ENCODE assay signal across 1 cellular context in the genomic region with DNA sequence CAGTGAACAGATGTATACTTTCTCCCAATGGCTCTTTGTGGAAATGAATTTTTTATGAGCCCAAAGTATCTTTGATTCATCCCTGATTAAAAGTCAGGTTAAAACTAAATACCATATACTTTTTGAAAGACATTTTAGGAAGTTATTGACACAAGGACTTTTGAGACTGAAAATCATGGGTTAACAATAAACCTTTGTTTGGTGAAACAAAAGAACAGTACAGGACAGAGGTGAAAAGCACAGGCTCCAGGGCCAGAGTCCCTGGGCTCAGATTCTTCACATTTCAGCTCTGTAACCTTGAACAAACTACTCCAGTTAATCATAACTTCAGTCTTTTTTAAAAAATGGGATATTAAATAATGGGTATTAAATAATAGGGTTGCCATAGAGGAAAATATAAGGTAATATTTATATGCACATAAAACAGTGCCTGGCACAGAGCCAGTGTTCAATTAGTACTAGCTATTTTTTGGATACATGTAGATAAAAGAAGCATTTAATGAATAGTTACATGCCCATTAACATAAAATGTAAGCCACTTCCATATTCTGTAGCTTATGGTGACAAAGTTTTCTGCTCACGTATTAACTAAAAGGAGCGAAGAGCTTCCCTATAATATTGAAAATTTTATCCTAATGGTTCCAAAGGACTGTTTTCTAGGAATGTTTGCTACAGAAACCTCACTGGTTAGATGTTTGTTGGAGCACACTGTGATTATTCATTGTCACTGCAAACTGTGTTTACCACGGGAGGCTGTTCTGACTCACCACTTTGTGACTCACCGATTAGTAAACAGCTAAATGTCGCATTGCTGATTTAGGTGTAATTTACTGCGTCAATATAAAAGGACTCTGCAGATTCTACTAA.
A peak's percentile ranks its signal among the peaks of the same experiment; 100 is the strongest.
TF ChIP-seq lines count a peak whose summit lies in the region.

No MANE protein-coding gene starts in this region.

TF ChIP-seq in K562, 482 proteins besides CTCF, POLR2A, EP300 and RAD21 (continued from another document and continues in another):
- no peak for TF ChIP-seq MGA (IDR thresholded peaks at IDR 0.05)
- TF ChIP-seq, protein P1, sequence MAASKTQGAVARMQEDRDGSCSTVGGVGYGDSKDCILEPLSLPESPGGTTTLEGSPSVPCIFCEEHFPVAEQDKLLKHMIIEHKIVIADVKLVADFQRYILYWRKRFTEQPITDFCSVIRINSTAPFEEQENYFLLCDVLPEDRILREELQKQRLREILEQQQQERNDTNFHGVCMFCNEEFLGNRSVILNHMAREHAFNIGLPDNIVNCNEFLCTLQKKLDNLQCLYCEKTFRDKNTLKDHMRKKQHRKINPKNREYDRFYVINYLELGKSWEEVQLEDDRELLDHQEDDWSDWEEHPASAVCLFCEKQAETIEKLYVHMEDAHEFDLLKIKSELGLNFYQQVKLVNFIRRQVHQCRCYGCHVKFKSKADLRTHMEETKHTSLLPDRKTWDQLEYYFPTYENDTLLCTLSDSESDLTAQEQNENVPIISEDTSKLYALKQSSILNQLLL (CRISPR knock-in tag; IDR thresholded peaks at IDR 0.05; ENCODE audit: borderline replicate concordance) = no peak
- TF ChIP-seq CREM (IDR thresholded peaks at IDR 0.05; ENCODE audit: low read depth) = peak; percentile 50; the same call in 1 of the 2 replicates
- TF ChIP-seq, protein P2, sequence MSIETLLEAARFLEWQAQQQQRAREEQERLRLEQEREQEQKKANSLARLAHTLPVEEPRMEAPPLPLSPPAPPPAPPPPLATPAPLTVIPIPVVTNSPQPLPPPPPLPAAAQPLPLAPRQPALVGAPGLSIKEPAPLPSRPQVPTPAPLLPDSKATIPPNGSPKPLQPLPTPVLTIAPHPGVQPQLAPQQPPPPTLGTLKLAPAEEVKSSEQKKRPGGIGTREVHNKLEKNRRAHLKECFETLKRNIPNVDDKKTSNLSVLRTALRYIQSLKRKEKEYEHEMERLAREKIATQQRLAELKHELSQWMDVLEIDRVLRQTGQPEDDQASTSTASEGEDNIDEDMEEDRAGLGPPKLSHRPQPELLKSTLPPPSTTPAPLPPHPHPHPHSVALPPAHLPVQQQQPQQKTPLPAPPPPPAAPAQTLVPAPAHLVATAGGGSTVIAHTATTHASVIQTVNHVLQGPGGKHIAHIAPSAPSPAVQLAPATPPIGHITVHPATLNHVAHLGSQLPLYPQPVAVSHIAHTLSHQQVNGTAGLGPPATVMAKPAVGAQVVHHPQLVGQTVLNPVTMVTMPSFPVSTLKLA (conservative IDR thresholded peaks at IDR 0.05) = 0 out of 4 replicates have a peak, but pooled peaks of 1 of the 2 experiments have one; percentile 26
- no peak for TF ChIP-seq EP400 (IDR thresholded peaks at IDR 0.05)
- TF ChIP-seq ETV6 (IDR thresholded peaks at IDR 0.05; ENCODE audit: borderline replicate concordance in 1 of 2, low read depth in 2 of 2, low read length in 1 of 2) = no peak
- TF ChIP-seq ETV6 (CRISPR knock-in tag; IDR thresholded peaks at IDR 0.05; ENCODE audit: borderline replicate concordance) = no peak
- TF ChIP-seq TAF1 (IDR thresholded peaks at IDR 0.05; ENCODE audit: control insufficient read depth, extremely low read depth, insufficient read depth, low read length, severe bottlenecking) = no peak
- no peak for TF ChIP-seq MXI1 (IDR thresholded peaks at IDR 0.05; ENCODE audit: low read depth, low read length)
- no peak for TF ChIP-seq RFX7 (CRISPR knock-in tag; IDR thresholded peaks at IDR 0.05)
- TF ChIP-seq, protein P3, sequence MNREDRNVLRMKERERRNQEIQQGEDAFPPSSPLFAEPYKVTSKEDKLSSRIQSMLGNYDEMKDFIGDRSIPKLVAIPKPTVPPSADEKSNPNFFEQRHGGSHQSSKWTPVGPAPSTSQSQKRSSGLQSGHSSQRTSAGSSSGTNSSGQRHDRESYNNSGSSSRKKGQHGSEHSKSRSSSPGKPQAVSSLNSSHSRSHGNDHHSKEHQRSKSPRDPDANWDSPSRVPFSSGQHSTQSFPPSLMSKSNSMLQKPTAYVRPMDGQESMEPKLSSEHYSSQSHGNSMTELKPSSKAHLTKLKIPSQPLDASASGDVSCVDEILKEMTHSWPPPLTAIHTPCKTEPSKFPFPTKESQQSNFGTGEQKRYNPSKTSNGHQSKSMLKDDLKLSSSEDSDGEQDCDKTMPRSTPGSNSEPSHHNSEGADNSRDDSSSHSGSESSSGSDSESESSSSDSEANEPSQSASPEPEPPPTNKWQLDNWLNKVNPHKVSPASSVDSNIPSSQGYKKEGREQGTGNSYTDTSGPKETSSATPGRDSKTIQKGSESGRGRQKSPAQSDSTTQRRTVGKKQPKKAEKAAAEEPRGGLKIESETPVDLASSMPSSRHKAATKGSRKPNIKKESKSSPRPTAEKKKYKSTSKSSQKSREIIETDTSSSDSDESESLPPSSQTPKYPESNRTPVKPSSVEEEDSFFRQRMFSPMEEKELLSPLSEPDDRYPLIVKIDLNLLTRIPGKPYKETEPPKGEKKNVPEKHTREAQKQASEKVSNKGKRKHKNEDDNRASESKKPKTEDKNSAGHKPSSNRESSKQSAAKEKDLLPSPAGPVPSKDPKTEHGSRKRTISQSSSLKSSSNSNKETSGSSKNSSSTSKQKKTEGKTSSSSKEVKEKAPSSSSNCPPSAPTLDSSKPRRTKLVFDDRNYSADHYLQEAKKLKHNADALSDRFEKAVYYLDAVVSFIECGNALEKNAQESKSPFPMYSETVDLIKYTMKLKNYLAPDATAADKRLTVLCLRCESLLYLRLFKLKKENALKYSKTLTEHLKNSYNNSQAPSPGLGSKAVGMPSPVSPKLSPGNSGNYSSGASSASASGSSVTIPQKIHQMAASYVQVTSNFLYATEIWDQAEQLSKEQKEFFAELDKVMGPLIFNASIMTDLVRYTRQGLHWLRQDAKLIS (CRISPR knock-in tag; IDR thresholded peaks at IDR 0.05) = no peak
- 0 out of 4 replicates have a peak, but pooled peaks of 1 of the 2 experiments have one; percentile 34 for TF ChIP-seq ZNF318 (IDR thresholded peaks at IDR 0.05; ENCODE audit: borderline replicate concordance in 1 of 2, low read depth in 1 of 2)
- TF ChIP-seq CC2D1A (IDR thresholded peaks at IDR 0.05) = no peak
- TF ChIP-seq ZNF699 (CRISPR knock-in tag; IDR thresholded peaks at IDR 0.05; ENCODE audit: insufficient replicate concordance) = no peak
